1 cellular context compared by ENCODE assay signal in genomic region chr15:42069025-42069424, GRCh38.
A peak's percentile ranks its signal among the peaks of the same experiment; 100 is the strongest.
TF ChIP-seq lines count a peak whose summit lies in the region.

No MANE protein-coding gene starts in this region.

TF ChIP-seq in HepG2, 621 proteins besides CTCF, POLR2A, EP300 and RAD21:
- TF ChIP-seq GTF2F1 (IDR thresholded peaks at IDR 0.05; ENCODE audit: low read length), result no peak
- 0 out of 2 replicates have a peak, but pooled peaks have one; percentile 14 for TF ChIP-seq STAG1 (CRISPR knock-in tag; IDR thresholded peaks at IDR 0.05)
